17 cellular contexts compared by ENCODE assay signal in the genomic region with DNA sequence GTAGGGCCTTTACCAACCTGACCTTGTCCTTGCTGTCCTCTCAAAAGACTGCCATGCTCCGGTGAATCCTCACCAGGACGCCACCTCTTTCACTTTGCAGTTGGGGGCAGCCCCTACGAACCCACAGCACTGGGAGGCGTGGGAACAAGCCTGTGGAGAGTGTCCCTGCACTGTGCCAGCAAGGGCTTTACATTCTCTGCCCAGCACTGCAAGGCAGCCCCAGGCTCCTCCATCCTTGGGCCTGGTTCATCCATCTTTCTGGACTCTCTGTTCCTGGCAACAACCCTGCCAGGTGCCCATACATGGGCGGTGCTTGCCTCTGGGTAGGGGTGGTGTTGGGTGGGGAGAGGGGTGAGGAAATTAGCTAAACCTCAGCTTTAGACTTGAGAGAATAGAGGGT. TPM values are rescaled to one million over a fixed set of nuclear protein-coding genes. Genes with fewer than 3 reads are reported as not detected.
DNase-seq lines count a peak whose midpoint lies in the region; ATAC-seq and TF ChIP-seq lines count a peak whose summit lies in the region.
"Had no signal": no experiment of that assay in that cellular context is flagged by ENCODE, and none has a peak within 500 bp of the region (broad histone marks: within the 10 kb centered on the region; RNA-seq: fewer than 3 reads in every experiment).

No MANE protein-coding gene starts in this region.

- H3K4me1 Mint-ChIP-seq in osteocyte (ENCODE audit: unreplicated experiment), result peaks cover 11% of the 10 kb centered on the region

- peaks cover 82% of the 10 kb centered on the region for H3K27me3 Mint-ChIP-seq in osteocyte (ENCODE audit: unreplicated experiment)

- H3K9me3 ChIP-seq in RWPE2 (ENCODE audit: severe bottlenecking), result no peaks in the 10 kb centered on the region
- H3K9me3 ChIP-seq in aorta (ENCODE audit: control insufficient read depth, low read length), result no peaks in the 10 kb centered on the region

- ATAC-seq in left ventricle myocardium superior (no peak), RWPE2 (ENCODE audit: low read depth) (no peak), aorta (ENCODE audit: low FRiP score) (no peak)
- ATAC-seq: GM12878 had no signal

- H3K4me1 ChIP-seq in RWPE2 (ENCODE audit: insufficient read depth, poor library complexity, severe bottlenecking) (no peaks in the 10 kb centered on the region), aorta (ENCODE audit: control insufficient read depth in 1 of 2, insufficient read depth in 2 of 2, low read length in 2 of 2) (no peaks in the 10 kb centered on the region)

- intact Hi-C loops in cardiac septum (cut with DNase I) (no loop called here), left ventricle myocardium superior (cut with micrococcal nuclease) (no loop called here), aorta (cut with DNase I) (no loop called here)

- H3K27ac ChIP-seq in RWPE2 (ENCODE audit: poor library complexity, severe bottlenecking) (no peak overlapping the region), aorta (ENCODE audit: low read depth in 1 of 2, low read length in 2 of 2) (no peak overlapping the region)

- no peaks in the 10 kb centered on the region for H3K9me3 Mint-ChIP-seq in osteocyte (ENCODE audit: unreplicated experiment)

- TF ChIP-seq CTCF in RWPE2 (IDR thresholded peaks at IDR 0.05; ENCODE audit: poor library complexity, severe bottlenecking) (no peak), osteocyte (IDR thresholded peaks at IDR 0.05) (no peak)

- no peak overlapping the region for H3K27ac Mint-ChIP-seq in osteocyte (ENCODE audit: unreplicated experiment)

- peaks cover 4% of the 10 kb centered on the region for H3K36me3 Mint-ChIP-seq in osteocyte (ENCODE audit: unreplicated experiment)

- H3K4me3 Mint-ChIP-seq in osteocyte (ENCODE audit: unreplicated experiment), result no peak overlapping the region

- DNase-seq in cardiac septum (ENCODE audit: low spot score), result peak; percentile 46
- DNase-seq in left ventricle myocardium superior, result no peak
- DNase-seq in RWPE2 (ENCODE audit: low spot score), result peak; percentile 27
- peak; percentile 77 for DNase-seq in osteocyte (ENCODE audit: extremely low spot score, unreplicated experiment)
- DNase-seq in aorta, result peak; percentile 12 to 14
- DNase-seq in NOMO-1 (lab: John Stamatoyannopoulos, UW; ENCODE audit: unreplicated experiment in 2 of 2), result no peak
- DNase-seq in T-helper 2 cell, result no peak
- DNase-seq: C1 segment of cervical spinal cord, DMS 273 treated with DMSO at 0.1 percent for 48 hours, GDM1, KBM-7, NCI-H1048, NCI-H1436 treated with DMSO at 0.1 percent for 48 hours, NCI-H2081, NCI-H510A treated with DMSO at 0.1 percent for 48 hours, SHP77 treated with DMSO at 0.1 percent for 48 hours had no signal

- peaks cover 56% of the 10 kb centered on the region for H3K27me3 ChIP-seq in RWPE2 (ENCODE audit: insufficient read depth, poor library complexity, severe bottlenecking)
- peaks cover 0 to 4% of the 10 kb centered on the region in 2 donors for H3K27me3 ChIP-seq in aorta (ENCODE audit: control insufficient read depth in 1 of 2, insufficient read depth in 2 of 2, low read length in 1 of 2)

- WGBS in aorta, 2 donors, result 70 to 74% methylated on average over 5 of the region's 5 CpGs

- H3K4me3 ChIP-seq in RWPE2 (ENCODE audit: severe bottlenecking), result no peak overlapping the region
- H3K4me3 ChIP-seq in aorta (ENCODE audit: low read length in 2 of 2), result no peak overlapping the region
- H3K4me3 ChIP-seq: GM12878 had no signal

- no peaks in the 10 kb centered on the region for H3K36me3 ChIP-seq in RWPE2 (ENCODE audit: low read depth)
- no peaks in the 10 kb centered on the region for H3K36me3 ChIP-seq in aorta (ENCODE audit: control insufficient read depth in 1 of 2, insufficient read depth in 2 of 2, low read length in 1 of 2)

RNA-seq across cellular contexts. Expression of gene CHAT, which starts 1.4 kb away (rescaled TPM):
- not detected for total RNA-seq in cardiac septum
- not detected for total RNA-seq in left ventricle myocardium superior
- total RNA-seq in osteocyte, result not detected in 2 replicates
- total RNA-seq in aorta, result not detected
- not detected for polyA plus RNA-seq in aorta
- total RNA-seq: GM12878 had no signal
- polyA plus RNA-seq: GM12878 had no signal

RNA-seq across cellular contexts. Expression of gene SLC18A3, which starts 5.1 kb away (rescaled TPM):
- total RNA-seq in cardiac septum (not detected), left ventricle myocardium superior (not detected), osteocyte (0.32 and 0.34 TPM in 2 replicates), aorta (not detected)
- polyA plus RNA-seq in aorta, result not detected
- total RNA-seq: GM12878 had no signal
- polyA plus RNA-seq: GM12878 had no signal

Comparison
In these comparisons a context has a peak if more than half of its experiments do, and no peak if none do; other contexts are left out.
1. DNase-seq: peak in cardiac septum (single experiment), RWPE2 (single experiment), osteocyte (single experiment) and aorta (2 of 2); none in left ventricle myocardium superior (single experiment), NOMO-1 (0 of 2) and T-helper 2 cell (0 of 5).